8 cellular contexts compared by ENCODE assay signal in genomic region chr11:62560566-62561103, GRCh38. TPM values are rescaled to one million over a fixed set of nuclear protein-coding genes. Genes with fewer than 3 reads are reported as not detected.
A peak's percentile ranks its signal among the peaks of the same experiment; 100 is the strongest.
DNase-seq lines count a peak whose midpoint lies in the region; ATAC-seq and TF ChIP-seq lines count a peak whose summit lies in the region.

No MANE protein-coding gene starts in this region.

- peak; percentile 74 for TF ChIP-seq CTCF in MM.1S (IDR thresholded peaks at IDR 0.05; ENCODE audit: low read length)
- peak; percentile 84 for TF ChIP-seq CTCF in WERI-Rb-1 (IDR thresholded peaks at IDR 0.05; ENCODE audit: low read depth, low read length)
- peak; percentile 96 for TF ChIP-seq CTCF in choroid plexus epithelial cell (conservative IDR thresholded peaks at IDR 0.05; ENCODE audit: low read depth, low read length)

- H3K4me3 ChIP-seq in MM.1S (ENCODE audit: low read length) = no peak overlapping the region
- no peak overlapping the region for H3K4me3 ChIP-seq in WERI-Rb-1 (ENCODE audit: low read depth, low read length)
- H3K4me3 ChIP-seq in choroid plexus epithelial cell (ENCODE audit: low read depth, low read length) = no peak overlapping the region

- peaks cover 54% of the 10 kb centered on the region for H3K79me2 ChIP-seq in MM.1S (ENCODE audit: low read length)

- H3K9me2 ChIP-seq in MM.1S (replicated peaks; ENCODE audit: insufficient read depth, low read length) = no peaks in the 10 kb centered on the region

- DNase-seq in GM03348 (ENCODE audit: low spot score) = peak; percentile 92
- DNase-seq in MM.1S = peak; percentile 63
- peak; percentile 76 for DNase-seq in WERI-Rb-1
- peak; percentile 99 for DNase-seq in choroid plexus epithelial cell (ENCODE audit: low read depth)
- DNase-seq in left lobe of liver (ENCODE audit: low spot score) = peak; percentile 81
- peak; percentile 62 to 84 for DNase-seq in stimulated activated CD4-positive, alpha-beta T cell treated with anti-CD3 and anti-CD28 coated beads, Interleukin-4, amount 100 ng/mL, for 4 hours
- DNase-seq in middle frontal gyrus (ENCODE audit: extremely low spot score, low spot score) = no peak

- H2AFZ ChIP-seq in MM.1S (ENCODE audit: low read length) = no peak overlapping the region

- 0 out of 2 replicates have a peak, but pooled peaks cover 5% of the 10 kb centered on the region for H4K20me1 ChIP-seq in MM.1S (ENCODE audit: insufficient read depth, low read length)

- H3K27me3 ChIP-seq in MM.1S (replicated peaks; ENCODE audit: insufficient read depth, low read length) (no peaks in the 10 kb centered on the region), WERI-Rb-1 (ENCODE audit: insufficient read depth, low read depth, severe bottlenecking) (no peaks in the 10 kb centered on the region)

- H3K4me1 ChIP-seq in MM.1S (ENCODE audit: low read length) = peaks cover 48% of the 10 kb centered on the region

- H3K4me2 ChIP-seq in MM.1S (ENCODE audit: low read depth, low read length) = no peak overlapping the region

- ATAC-seq in left lobe of liver (peak; percentile 89), HG03378 (IDR thresholded peaks at IDR 0.05; ENCODE audit: unreplicated experiment) (no peak)

- H3F3A ChIP-seq in MM.1S (ENCODE audit: insufficient read depth, low read length) = peaks cover 62% of the 10 kb centered on the region

- no peak overlapping the region for H3K9ac ChIP-seq in MM.1S (ENCODE audit: low read length)

- H3K9me3 ChIP-seq in MM.1S (replicated peaks; ENCODE audit: insufficient read depth, low read length) (no peaks in the 10 kb centered on the region), WERI-Rb-1 (ENCODE audit: severe bottlenecking) (no peaks in the 10 kb centered on the region)

- H3K27ac ChIP-seq in MM.1S (ENCODE audit: low read length) (peak overlapping the region; percentile 6; the same call in 1 of the 2 replicates), WERI-Rb-1 (no peak overlapping the region)

- H3K36me3 ChIP-seq in MM.1S (replicated peaks; ENCODE audit: insufficient read depth, low read length) (peaks cover 10% of the 10 kb centered on the region), WERI-Rb-1 (peaks cover 86% of the 10 kb centered on the region)

RNA-seq across cellular contexts. Expression of gene EEF1G, which starts 13.1 kb away (rescaled TPM):
- 441 TPM for total RNA-seq in left lobe of liver

RNA-seq across cellular contexts. Expression of gene AHNAK, which starts 14.0 kb away (rescaled TPM):
- 115 TPM for total RNA-seq in left lobe of liver

RNA-seq across cellular contexts. Expression of gene TUT1, which starts 30.7 kb away (rescaled TPM):
- total RNA-seq in left lobe of liver = 32.6 TPM

RNA-seq across cellular contexts. Expression of gene MTA2, which starts 41.0 kb away (rescaled TPM):
- 24.4 TPM for total RNA-seq in left lobe of liver

RNA-seq across cellular contexts. Expression of gene EML3, which starts 51.9 kb away (rescaled TPM):
- 29.9 TPM for total RNA-seq in left lobe of liver
